In genomic region chr6:16336056-16336810, GRCh38 we compare ENCODE assay signal across 14 cellular contexts.
DNase-seq lines count a peak whose midpoint lies in the region; ATAC-seq, FAIRE-seq and TF ChIP-seq lines count a peak whose summit lies in the region.
"Had no signal": no experiment of that assay in that cellular context is flagged by ENCODE, and none has a peak within 500 bp of the region (broad histone marks: within the 10 kb centered on the region; RNA-seq: fewer than 3 reads in every experiment).

No MANE protein-coding gene starts in this region.

- CTCF ChIA-PET in endothelial cell of umbilical vein (lab: Charles Lee), result interaction anchor here (0.7 to 2.1 kb wide), 7 partner anchors 16 to 433 kb away, joined by 3 to 24 read pairs (median 4); no protein-coding TSS in a partner anchor

- DNase-seq in GM12865 (ENCODE audit: low read depth), result peak; percentile 22
- peak; percentile 56 for DNase-seq in NCI-H446 treated with DMSO at 0.1 percent for 48 hours (lab: John Stamatoyannopoulos, UW)
- peak; percentile 56 for DNase-seq in endothelial cell of umbilical vein (ENCODE audit: low read depth, low spot score)
- peak; percentile 50 for DNase-seq in prostate gland (ENCODE audit: low spot score)
- DNase-seq in NOMO-1 (lab: John Stamatoyannopoulos, UW; ENCODE audit: unreplicated experiment in 2 of 2), result no peak
- DNase-seq in GM19240 (ENCODE audit: insufficient read length, low spot score), result no peak
- DNase-seq: activated CD4-positive, alpha-beta T cell treated with anti-CD3 and anti-CD28 coated beads for 48 hours; DND-41; hippocampal formation; NCI-H1930; NCI-H526; PC-3 had no signal

- H3K36me3 ChIP-seq in endothelial cell of umbilical vein (ENCODE audit: control insufficient read depth in 2 of 2, extremely low read depth in 1 of 2, insufficient read depth in 2 of 2, low read length in 2 of 2) (no peaks in the 10 kb centered on the region), prostate gland (no peaks in the 10 kb centered on the region)

- H3K79me2 ChIP-seq in endothelial cell of umbilical vein (ENCODE audit: control insufficient read depth, insufficient read depth, low read length), result no peaks in the 10 kb centered on the region

- H3K9me3 ChIP-seq in endothelial cell of umbilical vein (replicated peaks; ENCODE audit: control insufficient read depth, insufficient read depth, low read length), result no peaks in the 10 kb centered on the region
- no peaks in the 10 kb centered on the region for H3K9me3 ChIP-seq in prostate gland

- TF ChIP-seq POLR2A in endothelial cell of umbilical vein (IDR thresholded peaks at IDR 0.05; ENCODE audit: low read depth, low read length), result no peak
- TF ChIP-seq POLR2A in prostate gland (IDR thresholded peaks at IDR 0.05), result no peak

- no peak overlapping the region for H3K4me3 ChIP-seq in GM12865 (ENCODE audit: low read depth, low read length)
- no peak overlapping the region for H3K4me3 ChIP-seq in endothelial cell of umbilical vein (replicated peaks in 1 of 3; ENCODE audit: insufficient read depth in 1 of 3, low read depth in 1 of 3, low read length in 3 of 3)
- H3K4me3 ChIP-seq in prostate gland, result no peak overlapping the region

- FAIRE-seq in endothelial cell of umbilical vein (lab: Jason Lieb, UNC), result no peak

- H3K9me1 ChIP-seq in endothelial cell of umbilical vein (replicated peaks; ENCODE audit: control insufficient read depth, extremely low read depth, insufficient read depth, low read length), result no peaks in the 10 kb centered on the region

- peaks cover 46% of the 10 kb centered on the region for H3K4me1 ChIP-seq in endothelial cell of umbilical vein (ENCODE audit: control insufficient read depth, extremely low read depth, insufficient read depth, low read length)
- no peaks in the 10 kb centered on the region for H3K4me1 ChIP-seq in prostate gland (replicated peaks)

- no peaks in the 10 kb centered on the region for H3K27me3 ChIP-seq in endothelial cell of umbilical vein (ENCODE audit: control insufficient read depth in 2 of 2, insufficient read depth in 2 of 2, low read length in 2 of 2)
- no peaks in the 10 kb centered on the region for H3K27me3 ChIP-seq in prostate gland (replicated peaks; ENCODE audit: insufficient read depth)

- no TSS peak for BruUV-seq in endothelial cell of umbilical vein (replicated peaks; lab: Mats Ljungman, UMichigan)

- H4K20me1 ChIP-seq in endothelial cell of umbilical vein (replicated peaks; ENCODE audit: control insufficient read depth, extremely low read depth, insufficient read depth, low read length), result no peaks in the 10 kb centered on the region

- POLR2A ChIA-PET in endothelial cell of umbilical vein (lab: Charles Lee), result interaction anchor here (2.1 kb wide), 1 partner anchor 9 kb away, joined by 6 read pairs; no protein-coding TSS in a partner anchor

- ATAC-seq in GM21737 (IDR thresholded peaks at IDR 0.05; ENCODE audit: unreplicated experiment) (no peak), HG02588 (IDR thresholded peaks at IDR 0.05; ENCODE audit: unreplicated experiment) (no peak)
- ATAC-seq: PC-3 had no signal

- no peak overlapping the region for H3K9ac ChIP-seq in endothelial cell of umbilical vein (replicated peaks; ENCODE audit: extremely low read depth, insufficient read depth, low read length)

- WGBS in prostate gland, result 53% methylated on average over 6 of the region's 6 CpGs

- no peak overlapping the region for H2AFZ ChIP-seq in endothelial cell of umbilical vein (ENCODE audit: low read depth, low read length)

- no peak for TF ChIP-seq CTCF in GM12865 (IDR thresholded peaks at IDR 0.05; ENCODE audit: insufficient read depth, low read depth, low read length, missing control alignments)
- TF ChIP-seq CTCF in endothelial cell of umbilical vein (IDR thresholded peaks at IDR 0.05; ENCODE audit: extremely low read depth in 1 of 2, insufficient read depth in 1 of 2, low read depth in 1 of 2, low read length in 2 of 2), result peak in 1 of 2 donors; percentile 21
- peak in 1 of 4 experiments; percentile 35 for TF ChIP-seq CTCF in prostate gland (IDR thresholded peaks at IDR 0.05)

- H3K27ac ChIP-seq in endothelial cell of umbilical vein (ENCODE audit: insufficient read depth, low read depth, low read length), result no peak overlapping the region
- H3K27ac ChIP-seq in prostate gland, result no peak overlapping the region

- intact Hi-C loops in endothelial cell of umbilical vein (cut with micrococcal nuclease), result loop anchor here (2.0 to 5.0 kb wide), 2 partner anchors 15 to 119 kb away; no protein-coding TSS in a partner anchor
- intact Hi-C loops in prostate gland (cut with DNase I), result loop anchor here (5.0 to 10.0 kb wide), 3 partner anchors 66 to 629 kb away; no protein-coding TSS in a partner anchor

- dilution Hi-C loops in endothelial cell of umbilical vein (cut with MboI; ENCODE audit: extremely low pct_ligation_motif_present, low sequenced_read_pairs), result no loop called here

- H3K4me2 ChIP-seq in endothelial cell of umbilical vein (ENCODE audit: insufficient read depth, low read length), result no peak overlapping the region

TF ChIP-seq in endothelial cell of umbilical vein, 7 proteins besides CTCF, POLR2A, EP300 and RAD21:
- no peak for TF ChIP-seq MYC (IDR thresholded peaks at IDR 0.05; ENCODE audit: low read depth, low read length)
- no peak for TF ChIP-seq POLR2AphosphoS5 (IDR thresholded peaks at IDR 0.05; ENCODE audit: insufficient read depth, low read depth, low read length)
- TF ChIP-seq EZH2 (IDR thresholded peaks at IDR 0.05; ENCODE audit: borderline replicate concordance, low read depth, low read length, severe bottlenecking), result no peak
- no peak for TF ChIP-seq GATA2 (IDR thresholded peaks at IDR 0.05; ENCODE audit: insufficient read depth, insufficient read length, low read depth, low read length)
- TF ChIP-seq, protein P1, sequence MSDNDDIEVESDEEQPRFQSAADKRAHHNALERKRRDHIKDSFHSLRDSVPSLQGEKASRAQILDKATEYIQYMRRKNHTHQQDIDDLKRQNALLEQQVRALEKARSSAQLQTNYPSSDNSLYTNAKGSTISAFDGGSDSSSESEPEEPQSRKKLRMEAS (IDR thresholded peaks at IDR 0.05; ENCODE audit: insufficient read depth, insufficient read length), result no peak
- no peak for TF ChIP-seq JUN (IDR thresholded peaks at IDR 0.05; ENCODE audit: borderline replicate concordance, insufficient read depth, insufficient read length, low read depth)
- no peak for TF ChIP-seq FOS (IDR thresholded peaks at IDR 0.05; ENCODE audit: borderline replicate concordance, insufficient read depth, low read length)

Comparison
In these comparisons a context has a peak if more than half of its experiments do, and no peak if none do; other contexts are left out.
1. DNase-seq: peak in GM12865 (single experiment), NCI-H446 treated with DMSO at 0.1 percent for 48 hours (single experiment), endothelial cell of umbilical vein (single experiment) and prostate gland (single experiment); none in NOMO-1 (0 of 2) and GM19240 (single experiment).